In the genomic region with DNA sequence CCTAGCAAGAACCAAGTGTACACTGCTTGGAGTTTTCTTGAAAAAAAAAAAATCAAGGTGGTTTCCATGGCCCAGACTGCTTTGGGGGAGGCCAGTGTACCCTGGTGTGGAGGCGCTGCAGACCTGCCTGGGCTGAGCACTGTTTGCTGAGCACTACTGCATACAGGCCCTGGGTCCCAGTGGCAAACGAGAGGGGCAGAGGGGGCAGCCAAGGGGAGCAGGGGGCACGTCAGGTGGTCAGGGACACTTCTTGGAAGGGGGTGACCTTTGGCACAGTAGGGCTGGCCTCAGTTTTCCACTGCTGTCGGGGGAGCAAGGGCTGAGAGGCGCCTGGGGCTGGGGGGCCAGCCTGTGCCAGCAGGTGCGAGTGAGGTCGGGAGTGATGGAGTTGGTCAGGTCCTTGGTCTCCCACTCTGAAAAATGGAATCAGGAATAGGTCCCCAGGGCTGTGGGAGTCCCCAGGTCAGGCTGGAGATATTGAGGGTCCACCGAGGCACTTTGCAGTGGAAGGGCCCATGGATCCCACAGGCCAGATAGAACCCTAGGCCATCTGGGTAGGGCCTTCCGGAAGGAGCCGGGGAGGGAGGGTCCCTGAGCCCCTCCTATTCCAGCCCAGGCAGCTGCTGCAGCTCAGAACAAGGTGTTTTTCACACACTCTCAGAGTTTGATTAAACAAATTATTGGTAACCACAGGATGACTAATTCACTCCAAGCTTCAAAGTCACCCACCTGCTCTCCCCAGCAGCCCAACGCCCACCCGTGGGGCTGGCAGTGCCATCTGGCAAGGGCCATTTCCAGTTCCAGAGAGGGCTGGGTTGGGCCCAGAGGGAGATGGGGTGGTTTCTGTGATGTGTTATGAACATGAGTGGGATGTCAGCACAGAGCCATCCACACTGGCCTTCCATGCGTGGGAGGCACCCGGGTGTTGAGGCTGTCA, we compare ENCODE assay signal across 8 cellular contexts. TPM values are rescaled to one million over a fixed set of nuclear protein-coding genes. Genes with fewer than 3 reads are reported as not detected.
A peak's percentile ranks its signal among the peaks of the same experiment; 100 is the strongest.
DNase-seq lines count a peak whose midpoint lies in the region; ATAC-seq and TF ChIP-seq lines count a peak whose summit lies in the region.

No MANE protein-coding gene starts in this region.

- no peak for DNase-seq in SK-N-SH
- peak; percentile 74 for DNase-seq in activated T-cell treated with anti-CD3 and anti-CD28 coated beads for 4 hours
- DNase-seq in stimulated activated CD4-positive, alpha-beta T cell treated with anti-CD3 and anti-CD28 coated beads, Interleukin-4, amount 100 ng/mL, for 48 hours (ENCODE audit: low read depth in 2 of 2), result peak; percentile 51 to 70
- DNase-seq in inferior parietal cortex (ENCODE audit: extremely low spot score), result no peak

- H3K9ac ChIP-seq in SK-N-SH (peak overlapping the region; percentile 65; the same call in 1 of the 2 replicates), iPS-15b (ENCODE audit: low read depth, low read length) (no peak overlapping the region)

- 96% methylated on average over 9 of the region's 14 CpGs for WGBS in SK-N-SH (ENCODE audit: low lambda C conversion rate)

- H3K79me2 ChIP-seq in SK-N-SH (ENCODE audit: insufficient read depth), result peaks cover 69% of the 10 kb centered on the region

- no peaks in the 10 kb centered on the region for H3K9me2 ChIP-seq in SK-N-SH

- CTCF ChIA-PET in SK-N-SH (lab: Yijun Ruan, JAX), result interaction anchor here (0.8 to 3.0 kb wide), 3 partner anchors 8 to 76 kb away, joined by 3 to 13 read pairs (median 3); no protein-coding TSS in a partner anchor

- no peak overlapping the region for H2AFZ ChIP-seq in SK-N-SH (ENCODE audit: low read depth)

- TF ChIP-seq EP300 in SK-N-SH (IDR thresholded peaks at IDR 0.05; ENCODE audit: borderline replicate concordance in 1 of 2, low read depth in 1 of 2, low read length in 1 of 2), result no peak

- H3K4me3 ChIP-seq in SK-N-SH (ENCODE audit: low read depth in 2 of 2, low read length in 1 of 2), result peak overlapping the region; percentile 77 to 78
- peak overlapping the region; percentile 13 for H3K4me3 ChIP-seq in iPS-15b (ENCODE audit: low read depth, low read length)

- ATAC-seq in SK-N-SH treated with all-trans-retinoic acid at 6 μM for 48 hours (no peak), HG02763 (IDR thresholded peaks at IDR 0.05; ENCODE audit: unreplicated experiment) (no peak), HG03045 (IDR thresholded peaks at IDR 0.05; ENCODE audit: unreplicated experiment) (no peak)

- H3K4me2 ChIP-seq in SK-N-SH, result peak overlapping the region; percentile 100

- H3K36me3 ChIP-seq in SK-N-SH (replicated peaks in 1 of 2; ENCODE audit: control insufficient read depth in 1 of 2, insufficient read depth in 2 of 2, low read length in 1 of 2) (no peaks in the 10 kb centered on the region), iPS-15b (ENCODE audit: control insufficient read depth, insufficient read depth, low read length) (no peaks in the 10 kb centered on the region)

- H4K20me1 ChIP-seq in SK-N-SH (ENCODE audit: insufficient read depth), result peaks cover 69% of the 10 kb centered on the region

- H3K27ac ChIP-seq in SK-N-SH (ENCODE audit: low read depth in 2 of 2, low read length in 1 of 2), result peak overlapping the region in 1 of 2 experiments; percentile 73; a peak in 2 of 4 replicates

- H3K4me1 ChIP-seq in SK-N-SH (ENCODE audit: control insufficient read depth in 1 of 2, insufficient read depth in 2 of 2, low read depth in 1 of 2, low read length in 1 of 2) (peaks cover 13 to 66% of the 10 kb centered on the region in 2 experiments; a peak in 2 of 4 replicates), iPS-15b (ENCODE audit: control insufficient read depth, insufficient read depth, low read length) (peaks cover 2% of the 10 kb centered on the region)

- no peaks in the 10 kb centered on the region for H3K9me3 ChIP-seq in SK-N-SH
- H3K9me3 ChIP-seq in iPS-15b (ENCODE audit: control insufficient read depth, insufficient read depth, low read length), result no peaks in the 10 kb centered on the region

- POLR2A ChIA-PET in SK-N-SH (lab: Yijun Ruan, JAX), result no interaction called here

- no peak for TF ChIP-seq RAD21 in SK-N-SH (IDR thresholded peaks at IDR 0.05; ENCODE audit: low read length)

- no peaks in the 10 kb centered on the region for H3F3A ChIP-seq in SK-N-SH (replicated peaks; ENCODE audit: insufficient read depth)

- no peak for TF ChIP-seq CTCF in SK-N-SH (IDR thresholded peaks at IDR 0.05)

- H3K27me3 ChIP-seq in SK-N-SH (ENCODE audit: insufficient read depth) (no peaks in the 10 kb centered on the region), iPS-15b (ENCODE audit: control insufficient read depth, insufficient read depth, low read length) (peaks cover 34% of the 10 kb centered on the region)

TF ChIP-seq in SK-N-SH, 30 proteins besides CTCF, POLR2A, EP300 and RAD21 (continues in another document):
- TF ChIP-seq JUND (IDR thresholded peaks at IDR 0.05) (no peak), ELF1 (IDR thresholded peaks at IDR 0.05) (no peak), RFX5 (IDR thresholded peaks at IDR 0.05; ENCODE audit: low read length) (no peak), FOXM1 (IDR thresholded peaks at IDR 0.05; ENCODE audit: low read depth) (no peak), EZH2phosphoT487 (IDR thresholded peaks at IDR 0.05; ENCODE audit: borderline replicate concordance, low read depth) (no peak), FOSL2 (IDR thresholded peaks at IDR 0.05; ENCODE audit: borderline replicate concordance, low read depth) (no peak), YY1 (IDR thresholded peaks at IDR 0.05; ENCODE audit: low read depth) (no peak), SMC3 (IDR thresholded peaks at IDR 0.05; ENCODE audit: low read depth, low read length) (no peak), GABPA (IDR thresholded peaks at IDR 0.05; ENCODE audit: low read depth) (no peak), TCF12 (IDR thresholded peaks at IDR 0.05) (no peak)
- TF ChIP-seq, protein P1, sequence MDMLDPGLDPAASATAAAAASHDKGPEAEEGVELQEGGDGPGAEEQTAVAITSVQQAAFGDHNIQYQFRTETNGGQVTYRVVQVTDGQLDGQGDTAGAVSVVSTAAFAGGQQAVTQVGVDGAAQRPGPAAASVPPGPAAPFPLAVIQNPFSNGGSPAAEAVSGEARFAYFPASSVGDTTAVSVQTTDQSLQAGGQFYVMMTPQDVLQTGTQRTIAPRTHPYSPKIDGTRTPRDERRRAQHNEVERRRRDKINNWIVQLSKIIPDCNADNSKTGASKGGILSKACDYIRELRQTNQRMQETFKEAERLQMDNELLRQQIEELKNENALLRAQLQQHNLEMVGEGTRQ (IDR thresholded peaks at IDR 0.05; ENCODE audit: borderline replicate concordance, low read depth, low read length), result no peak
- TF ChIP-seq, protein P2, sequence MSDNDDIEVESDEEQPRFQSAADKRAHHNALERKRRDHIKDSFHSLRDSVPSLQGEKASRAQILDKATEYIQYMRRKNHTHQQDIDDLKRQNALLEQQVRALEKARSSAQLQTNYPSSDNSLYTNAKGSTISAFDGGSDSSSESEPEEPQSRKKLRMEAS (IDR thresholded peaks at IDR 0.05; ENCODE audit: low read depth), result no peak
- TF ChIP-seq, protein P3, sequence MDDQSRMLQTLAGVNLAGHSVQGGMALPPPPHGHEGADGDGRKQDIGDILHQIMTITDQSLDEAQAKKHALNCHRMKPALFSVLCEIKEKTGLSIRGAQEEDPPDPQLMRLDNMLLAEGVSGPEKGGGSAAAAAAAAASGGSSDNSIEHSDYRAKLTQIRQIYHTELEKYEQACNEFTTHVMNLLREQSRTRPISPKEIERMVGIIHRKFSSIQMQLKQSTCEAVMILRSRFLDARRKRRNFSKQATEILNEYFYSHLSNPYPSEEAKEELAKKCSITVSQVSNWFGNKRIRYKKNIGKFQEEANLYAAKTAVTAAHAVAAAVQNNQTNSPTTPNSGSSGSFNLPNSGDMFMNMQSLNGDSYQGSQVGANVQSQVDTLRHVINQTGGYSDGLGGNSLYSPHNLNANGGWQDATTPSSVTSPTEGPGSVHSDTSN (IDR thresholded peaks at IDR 0.05), result no peak

TF ChIP-seq in SK-N-SH treated with all-trans-retinoic acid at 6 μM for 48 hours, 23 proteins besides CTCF, POLR2A, EP300 and RAD21:
- TF ChIP-seq ZNF70 (CRISPR knock-in tag; IDR thresholded peaks at IDR 0.05) (no peak), TCF4 (CRISPR knock-in tag; IDR thresholded peaks at IDR 0.05; ENCODE audit: borderline replicate concordance) (no peak), TOX (CRISPR knock-in tag; IDR thresholded peaks at IDR 0.05; ENCODE audit: borderline replicate concordance) (no peak), ISL1 (CRISPR knock-in tag; IDR thresholded peaks at IDR 0.05) (no peak), PPARA (CRISPR knock-in tag; IDR thresholded peaks at IDR 0.05; ENCODE audit: borderline replicate concordance) (no peak)
- TF ChIP-seq, protein P4, sequence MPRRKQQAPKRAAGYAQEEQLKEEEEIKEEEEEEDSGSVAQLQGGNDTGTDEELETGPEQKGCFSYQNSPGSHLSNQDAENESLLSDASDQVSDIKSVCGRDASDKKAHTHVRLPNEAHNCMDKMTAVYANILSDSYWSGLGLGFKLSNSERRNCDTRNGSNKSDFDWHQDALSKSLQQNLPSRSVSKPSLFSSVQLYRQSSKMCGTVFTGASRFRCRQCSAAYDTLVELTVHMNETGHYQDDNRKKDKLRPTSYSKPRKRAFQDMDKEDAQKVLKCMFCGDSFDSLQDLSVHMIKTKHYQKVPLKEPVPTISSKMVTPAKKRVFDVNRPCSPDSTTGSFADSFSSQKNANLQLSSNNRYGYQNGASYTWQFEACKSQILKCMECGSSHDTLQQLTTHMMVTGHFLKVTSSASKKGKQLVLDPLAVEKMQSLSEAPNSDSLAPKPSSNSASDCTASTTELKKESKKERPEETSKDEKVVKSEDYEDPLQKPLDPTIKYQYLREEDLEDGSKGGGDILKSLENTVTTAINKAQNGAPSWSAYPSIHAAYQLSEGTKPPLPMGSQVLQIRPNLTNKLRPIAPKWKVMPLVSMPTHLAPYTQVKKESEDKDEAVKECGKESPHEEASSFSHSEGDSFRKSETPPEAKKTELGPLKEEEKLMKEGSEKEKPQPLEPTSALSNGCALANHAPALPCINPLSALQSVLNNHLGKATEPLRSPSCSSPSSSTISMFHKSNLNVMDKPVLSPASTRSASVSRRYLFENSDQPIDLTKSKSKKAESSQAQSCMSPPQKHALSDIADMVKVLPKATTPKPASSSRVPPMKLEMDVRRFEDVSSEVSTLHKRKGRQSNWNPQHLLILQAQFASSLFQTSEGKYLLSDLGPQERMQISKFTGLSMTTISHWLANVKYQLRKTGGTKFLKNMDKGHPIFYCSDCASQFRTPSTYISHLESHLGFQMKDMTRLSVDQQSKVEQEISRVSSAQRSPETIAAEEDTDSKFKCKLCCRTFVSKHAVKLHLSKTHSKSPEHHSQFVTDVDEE (CRISPR knock-in tag; IDR thresholded peaks at IDR 0.05), result no peak

RNA-seq across cellular contexts. Expression of a gene that starts 3.5 kb away (rescaled TPM):
- 0.54 and 1.2 TPM in 2 replicates for polyA plus RNA-seq in SK-N-SH (2012; rRNA removed)
- 0.54 and 1.0 TPM in 2 replicates for polyA plus RNA-seq in SK-N-SH (2012; cell fraction: cytosol; rRNA removed)
- 3.8 and 5.6 TPM in 2 replicates for polyA plus RNA-seq in SK-N-SH (2012; cell fraction: nucleus; rRNA removed)

Comparison
In these comparisons a context has a peak if more than half of its experiments do, and no peak if none do; other contexts are left out.
1. DNase-seq: peak in activated T-cell treated with anti-CD3 and anti-CD28 coated beads for 4 hours (single experiment) and stimulated activated CD4-positive, alpha-beta T cell treated with anti-CD3 and anti-CD28 coated beads, Interleukin-4, amount 100 ng/mL, for 48 hours (2 of 2); none in SK-N-SH (single experiment) and inferior parietal cortex (single experiment).